13 cellular contexts compared by ENCODE assay signal in the genomic region with DNA sequence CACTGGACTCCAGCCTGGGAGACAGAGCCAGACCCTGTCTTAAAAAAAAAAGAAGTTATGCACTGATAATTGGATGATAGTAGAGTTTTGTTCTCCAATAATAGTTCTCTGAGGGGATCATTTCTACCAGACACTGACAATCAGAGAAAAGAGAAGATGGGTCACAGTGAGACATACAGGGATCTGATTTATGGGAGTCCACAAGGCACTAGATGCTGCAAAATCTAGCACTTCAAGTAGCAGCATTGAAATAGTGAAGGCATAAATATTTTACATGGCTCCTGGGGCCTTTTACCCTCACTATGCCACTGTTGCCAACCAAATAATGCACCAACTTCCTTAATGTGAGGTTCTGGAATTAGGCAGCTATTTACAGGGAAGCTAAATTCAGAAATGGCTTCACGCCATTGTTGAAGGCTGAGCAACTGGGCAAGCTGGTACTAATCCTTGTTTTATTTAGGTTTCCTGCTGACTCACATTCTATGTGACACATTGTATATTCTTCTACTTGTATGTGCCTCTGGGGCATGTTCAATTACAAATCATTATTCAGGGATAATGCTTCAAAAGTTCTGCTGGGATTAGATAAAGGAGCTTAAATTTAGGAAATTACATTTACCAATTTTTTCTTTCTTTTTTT. TPM values are rescaled to one million over a fixed set of nuclear protein-coding genes. Genes with fewer than 3 reads are reported as not detected.
A peak's percentile ranks its signal among the peaks of the same experiment; 100 is the strongest.
DNase-seq lines count a peak whose midpoint lies in the region; ATAC-seq, FAIRE-seq and TF ChIP-seq lines count a peak whose summit lies in the region.
"Had no signal": no experiment of that assay in that cellular context is flagged by ENCODE, and none has a peak within 500 bp of the region (broad histone marks: within the 10 kb centered on the region; RNA-seq: fewer than 3 reads in every experiment).

No MANE protein-coding gene starts in this region.

- H3F3A ChIP-seq in PC-3 (ENCODE audit: low read length, unreplicated experiment) (no peaks in the 10 kb centered on the region), smooth muscle cell (ENCODE audit: low read depth) (peaks cover 4% of the 10 kb centered on the region)

- peak; percentile 100 for ATAC-seq in PC-3
- peak; percentile 99 for ATAC-seq in esophagus mucosa
- ATAC-seq in HG03442 (IDR thresholded peaks at IDR 0.05; ENCODE audit: unreplicated experiment), result no peak
- ATAC-seq: stimulated activated naive B cell treated with anti-CD40 and anti-IgM and Interleukin-4, amounts not matched to agents 10 μg/mL and 1 μg/mL and 100 μg/mL, for 72 hours had no signal

- H3K27ac ChIP-seq in PC-3 (ENCODE audit: low read length), result peak overlapping the region; percentile 77
- H3K27ac ChIP-seq in smooth muscle cell (ENCODE audit: low read depth), result peak overlapping the region; percentile 43

- 9% methylated on average over 1 of the region's 1 CpG for WGBS in smooth muscle cell (ENCODE audit: low lambda C conversion rate)

- intact Hi-C loops in PC-3 (cut with micrococcal nuclease), result loop anchor here (1.0 kb wide), 1 partner anchor 17 kb away; no protein-coding TSS in a partner anchor

- H3K9ac ChIP-seq in PC-3 (ENCODE audit: low read length), result 0 out of 2 replicates have a peak overlapping the region, but pooled peaks have one; percentile 29
- no peak overlapping the region for H3K9ac ChIP-seq in smooth muscle cell (ENCODE audit: low read depth)

- DNase-seq in H54 (ENCODE audit: insufficient read length, low spot score) (peak; percentile 30), PC-3 (peak; percentile 89), smooth muscle cell (lab: John Stamatoyannopoulos, UW; ENCODE audit: unreplicated experiment) (no peak)
- DNase-seq in activated naive CD4-positive, alpha-beta T cell treated with anti-CD3 and anti-CD28 coated beads, Interleukin-2, amount 50 U/mL, for 16 hours, result no peak
- no peak for DNase-seq in stimulated activated CD4-positive, alpha-beta T cell treated with anti-CD3 and anti-CD28 coated beads, Interleukin-1b, Interleukin-23, amount 100 ng/mL, for 48 hours
- DNase-seq: activated CD4-positive, CD25-positive, alpha-beta regulatory T cell; central memory CD4-positive, alpha-beta T cell; nucleus accumbens; RPMI8226; stimulated activated naive B cell treated with anti-CD40 and anti-IgM and Interleukin-4, amounts not matched to agents 10 μg/mL and 1 μg/mL and 100 μg/mL, for 72 hours had no signal

- no peak for TF ChIP-seq POLR2A in H54 (IDR thresholded peaks at IDR 0.05; ENCODE audit: low read depth, low read length)

- peak; percentile 36 for FAIRE-seq in H54 (lab: Jason Lieb, UNC)
- FAIRE-seq: GM18507 had no signal

- no peak for TF ChIP-seq CTCF in PC-3 (conservative IDR thresholded peaks at IDR 0.05; ENCODE audit: low read depth, low read length)
- no peak for TF ChIP-seq CTCF in smooth muscle cell (IDR thresholded peaks at IDR 0.05; ENCODE audit: borderline replicate concordance, insufficient read depth, poor library complexity, severe bottlenecking)

- H3K79me2 ChIP-seq in PC-3 (ENCODE audit: low read length) (no peaks in the 10 kb centered on the region), smooth muscle cell (ENCODE audit: low read depth) (no peaks in the 10 kb centered on the region)

- no peaks in the 10 kb centered on the region for H3K9me2 ChIP-seq in PC-3 (replicated peaks; ENCODE audit: low read length)

- H3K4me3 ChIP-seq in PC-3 (ENCODE audit: low read length) (no peak overlapping the region), smooth muscle cell (no peak overlapping the region)

- BruUV-seq in PC-3 (replicated peaks; lab: Mats Ljungman, UMichigan), result no TSS peak

- POLR2A ChIA-PET in PC-3 (lab: Charles Lee; ENCODE audit: unreplicated experiment), result interaction anchor here (0.6 to 0.7 kb wide), 5 partner anchors 15 to 1575 kb away, joined by 3 to 7 read pairs (median 4); no protein-coding TSS in a partner anchor

- CTCF ChIA-PET in PC-3 (lab: Charles Lee), result no interaction called here

- H4K20me1 ChIP-seq in PC-3 (ENCODE audit: low read length), result no peaks in the 10 kb centered on the region
- no peaks in the 10 kb centered on the region for H4K20me1 ChIP-seq in smooth muscle cell (ENCODE audit: low read depth)

- no peak overlapping the region for H2AFZ ChIP-seq in PC-3 (ENCODE audit: low read length)
- no peak overlapping the region for H2AFZ ChIP-seq in smooth muscle cell (ENCODE audit: low read depth)

- no peaks in the 10 kb centered on the region for H3K27me3 ChIP-seq in PC-3 (ENCODE audit: low read length)
- H3K27me3 ChIP-seq in smooth muscle cell (ENCODE audit: low read depth), result peaks cover 6% of the 10 kb centered on the region

- H3K4me2 ChIP-seq in PC-3 (ENCODE audit: low read length), result peak overlapping the region; percentile 54
- peak overlapping the region; percentile 2 for H3K4me2 ChIP-seq in smooth muscle cell

- H3K9me3 ChIP-seq in PC-3 (ENCODE audit: low read length), result no peaks in the 10 kb centered on the region
- no peaks in the 10 kb centered on the region for H3K9me3 ChIP-seq in smooth muscle cell (replicated peaks; ENCODE audit: low read depth)

- H3K36me3 ChIP-seq in PC-3 (ENCODE audit: low read depth, low read length) (no peaks in the 10 kb centered on the region; the same call in 1 of the 2 replicates), smooth muscle cell (ENCODE audit: low read depth) (no peaks in the 10 kb centered on the region)

- H3K4me1 ChIP-seq in PC-3 (ENCODE audit: insufficient read depth, low read length) (peaks cover 30% of the 10 kb centered on the region), smooth muscle cell (ENCODE audit: low read depth) (no peaks in the 10 kb centered on the region)

RNA-seq across cellular contexts. Expression of gene ABTB2, which starts 38.2 kb away (rescaled TPM):
- total RNA-seq in PC-3 (2014; rRNA removed) (5.2 and 10.0 TPM in 2 replicates), esophagus mucosa (3.4 TPM), smooth muscle cell (2.6 and 4.9 TPM in 2 replicates)
- 4.3 and 4.6 TPM in 2 replicates for polyA plus RNA-seq in smooth muscle cell

RNA-seq across cellular contexts. Expression of gene CAT, which starts 42.7 kb away (rescaled TPM):
- 46.6 and 50.5 TPM in 2 replicates for total RNA-seq in PC-3 (2014; rRNA removed)
- 19.3 TPM for total RNA-seq in esophagus mucosa
- not detected in 2 replicates for total RNA-seq in smooth muscle cell
- not detected in 2 replicates for polyA plus RNA-seq in smooth muscle cell

Comparison
In these comparisons a context has a peak if more than half of its experiments do, and no peak if none do; other contexts are left out.
1. DNase-seq: peak in H54 (single experiment) and PC-3 (single experiment); none in smooth muscle cell (single experiment), activated naive CD4-positive, alpha-beta T cell treated with anti-CD3 and anti-CD28 coated beads, Interleukin-2, amount 50 U/mL, for 16 hours (single experiment) and stimulated activated CD4-positive, alpha-beta T cell treated with anti-CD3 and anti-CD28 coated beads, Interleukin-1b, Interleukin-23, amount 100 ng/mL, for 48 hours (single experiment).
2. RNA of gene CAT, which starts 42.7 kb away (total RNA-seq): 46.6 to 50.5 TPM in PC-3 and 19.3 TPM in esophagus mucosa (single experiment); not detected in smooth muscle cell; every median in the first group is over 10 times any median in the second.